ENCODE assay signal across 8 cellular contexts in genomic region chr3:197554562-197555280, GRCh38. TPM values are rescaled to one million over a fixed set of nuclear protein-coding genes. Genes with fewer than 3 reads are reported as not detected.
A peak's percentile ranks its signal among the peaks of the same experiment; 100 is the strongest.
DNase-seq lines count a peak whose midpoint lies in the region; ATAC-seq and TF ChIP-seq lines count a peak whose summit lies in the region.

No MANE protein-coding gene starts in this region.

- WGBS in prostate gland, result under 1% methylated on average over 43 of the region's 60 CpGs
- under 1% methylated on average over 60 of the region's 60 CpGs for WGBS in urinary bladder

- no peaks in the 10 kb centered on the region for H3K9me3 ChIP-seq in prostate gland

- DNase-seq in GM13977 (ENCODE audit: low spot score), result peak; percentile 98
- DNase-seq in NCI-H146 treated with DMSO at 0.1 percent for 48 hours (lab: John Stamatoyannopoulos, UW; ENCODE audit: unreplicated experiment), result peak; percentile 98
- DNase-seq in T-helper 1 cell, result peak; percentile 72 to 96 (median 82)
- DNase-seq in left ventricle myocardium superior, result peak; percentile 97
- peak; percentile 96 for DNase-seq in prostate gland (ENCODE audit: low spot score)

- in situ Hi-C loops in GM13977 (cut with MboI; ENCODE audit: low pct_unique_long_range_greater_than_20kb, low sequenced_read_pairs, unreplicated experiment), result no loop called here

- no peaks in the 10 kb centered on the region for H3K27me3 ChIP-seq in prostate gland (replicated peaks; ENCODE audit: insufficient read depth)

- H3K4me3 ChIP-seq in prostate gland, result peak overlapping the region; percentile 69 to 89
- H3K4me3 ChIP-seq in urinary bladder (ENCODE audit: low read depth, low read length), result peak overlapping the region; percentile 64

- intact Hi-C loops in left ventricle myocardium superior (cut with micrococcal nuclease), result no loop called here
- intact Hi-C loops in prostate gland (cut with DNase I), result loop anchor here (5.0 kb wide), 1 partner anchor 257 kb away; the partner anchor contains the start of gene DLG1

- TF ChIP-seq CTCF in GM13977 (IDR thresholded peaks at IDR 0.05; ENCODE audit: extremely low read depth, insufficient read depth, missing control alignments) (peak; percentile 53), prostate gland (IDR thresholded peaks at IDR 0.05) (peak in 3 of 4 experiments; percentile 40 to 71 (median 61))

- no peaks in the 10 kb centered on the region for H3K4me1 ChIP-seq in prostate gland (replicated peaks)
- H3K4me1 ChIP-seq in urinary bladder (ENCODE audit: insufficient read depth), result no peaks in the 10 kb centered on the region

- ATAC-seq in HG02870 (IDR thresholded peaks at IDR 0.05; ENCODE audit: unreplicated experiment) (peak; percentile 96), left ventricle myocardium superior (peak; percentile 97)

- peak; percentile 73 for TF ChIP-seq POLR2A in prostate gland (IDR thresholded peaks at IDR 0.05)

- H3K36me3 ChIP-seq in prostate gland, result no peaks in the 10 kb centered on the region
- H3K36me3 ChIP-seq in urinary bladder (ENCODE audit: insufficient read depth), result no peaks in the 10 kb centered on the region

- H3K27ac ChIP-seq in angular gyrus (ENCODE audit: low read depth, low read length), result peak overlapping the region; percentile 96
- H3K27ac ChIP-seq in prostate gland, result peak overlapping the region; percentile 97
- H3K27ac ChIP-seq in urinary bladder (ENCODE audit: low read depth), result peak overlapping the region; percentile 83

RNA-seq across cellular contexts. Expression of gene BDH1, which starts 1.0 kb away (rescaled TPM):
- total RNA-seq in left ventricle myocardium superior (56.3 TPM), prostate gland (10 to 100 TPM; 41.1 to 84.3 TPM), urinary bladder (6.9 TPM)
- 13.7 TPM for polyA plus RNA-seq in urinary bladder

Comparison
In these comparisons a context has a peak if more than half of its experiments do, and no peak if none do; other contexts are left out.
1. Peak in every context shown above with its lines: DNase-seq, ATAC-seq, H3K4me3 ChIP-seq and H3K27ac ChIP-seq.